8 cellular contexts compared by ENCODE assay signal in the genomic region with DNA sequence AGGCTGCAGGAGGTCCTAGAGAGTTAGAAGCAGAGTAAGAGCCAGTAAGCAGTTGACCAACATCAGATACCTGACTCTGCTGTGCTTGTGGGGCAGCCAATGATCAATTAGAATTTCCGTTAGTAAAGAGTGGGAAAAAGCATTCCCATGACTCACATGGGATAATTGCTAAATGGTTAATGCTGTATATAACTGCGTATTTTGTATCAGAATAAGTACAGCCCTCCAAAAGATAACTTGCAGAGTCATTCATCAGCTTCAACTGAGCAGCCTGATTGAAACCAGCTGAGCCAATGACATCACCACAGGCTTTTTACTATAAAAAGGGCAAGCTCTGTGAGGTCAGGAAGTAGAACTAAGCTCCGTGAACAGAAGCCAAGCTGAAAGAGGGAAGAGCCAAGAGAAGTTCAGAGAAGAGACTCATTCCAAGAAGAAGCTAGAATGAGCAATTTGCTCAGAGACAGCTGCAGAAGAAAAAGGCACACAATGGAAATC.
DNase-seq lines count a peak whose midpoint lies in the region; ATAC-seq lines count a peak whose summit lies in the region.

No MANE protein-coding gene starts in this region.

- peaks cover 8% of the 10 kb centered on the region for H3K36me3 Mint-ChIP-seq in activated naive CD8-positive, alpha-beta T cell treated with anti-CD3 and anti-CD28 coated beads, Interleukin-2, amount 10 ng/mL, durations not matched to agents 7 days and 5 days

- POLR2A ChIA-PET in activated naive CD8-positive, alpha-beta T cell treated with anti-CD3 and anti-CD28 coated beads, Interleukin-2, amount 10 ng/mL, durations not matched to agents 7 days and 5 days (lab: Charles Lee): no interaction called here

- peak overlapping the region; percentile 47 for H3K4me3 Mint-ChIP-seq in activated naive CD8-positive, alpha-beta T cell treated with anti-CD3 and anti-CD28 coated beads, Interleukin-2, amount 10 ng/mL, durations not matched to agents 7 days and 5 days

- no peak overlapping the region for H2AFZ ChIP-seq in ACC112 (ENCODE audit: low read length, unreplicated experiment)

- H3K4me3 ChIP-seq in ACC112 (ENCODE audit: low read depth, low read length): peak overlapping the region; percentile 27; the same call in 1 of the 2 replicates

- no peaks in the 10 kb centered on the region for H3K27me3 ChIP-seq in ACC112 (ENCODE audit: insufficient read depth, low read length)

- H3K27ac Mint-ChIP-seq in activated naive CD8-positive, alpha-beta T cell treated with anti-CD3 and anti-CD28 coated beads, Interleukin-2, amount 10 ng/mL, durations not matched to agents 7 days and 5 days: peak overlapping the region; percentile 49

- H3K27me3 Mint-ChIP-seq in activated naive CD8-positive, alpha-beta T cell treated with anti-CD3 and anti-CD28 coated beads, Interleukin-2, amount 10 ng/mL, durations not matched to agents 7 days and 5 days: no peaks in the 10 kb centered on the region

- peak; percentile 55 for ATAC-seq in GM19043 (IDR thresholded peaks at IDR 0.05; ENCODE audit: low read depth, unreplicated experiment)
- peak; percentile 70 for ATAC-seq in HG03280 (IDR thresholded peaks at IDR 0.05; ENCODE audit: unreplicated experiment)
- ATAC-seq in activated naive CD8-positive, alpha-beta T cell treated with anti-CD3 and anti-CD28 coated beads, Interleukin-2, amount 10 ng/mL, durations not matched to agents 7 days and 5 days (ENCODE audit: low read depth): peak; percentile 50
- no peak for ATAC-seq in HG03108 (IDR thresholded peaks at IDR 0.05; ENCODE audit: unreplicated experiment)

- peaks cover 39% of the 10 kb centered on the region for H3K4me1 ChIP-seq in ACC112 (ENCODE audit: control insufficient read depth, insufficient read depth, low read length, unreplicated experiment)

- H3K36me3 ChIP-seq in ACC112 (ENCODE audit: insufficient read depth, low read length): no peaks in the 10 kb centered on the region

- H3K9me3 Mint-ChIP-seq in activated naive CD8-positive, alpha-beta T cell treated with anti-CD3 and anti-CD28 coated beads, Interleukin-2, amount 10 ng/mL, durations not matched to agents 7 days and 5 days: no peaks in the 10 kb centered on the region

- peaks cover 25% of the 10 kb centered on the region for H3K4me1 Mint-ChIP-seq in activated naive CD8-positive, alpha-beta T cell treated with anti-CD3 and anti-CD28 coated beads, Interleukin-2, amount 10 ng/mL, durations not matched to agents 7 days and 5 days

- no peak for DNase-seq in activated naive CD8-positive, alpha-beta T cell treated with anti-CD3 and anti-CD28 coated beads, Interleukin-2, amount 10 ng/mL, durations not matched to agents 7 days and 5 days
- DNase-seq in lung microvascular endothelial cell (ENCODE audit: low read depth in 2 of 2) (peak; percentile 59 to 91), DMS79 treated with DMSO at 0.1 percent for 48 hours (lab: John Stamatoyannopoulos, UW) (no peak)
- DNase-seq in activated CD8-positive, alpha-beta memory T cell treated with anti-CD3 and anti-CD28 coated beads, Interleukin-2, amount 50 U/mL, for 4 hours: no peak

- peaks cover 56% of the 10 kb centered on the region for H3K79me2 ChIP-seq in ACC112 (ENCODE audit: control insufficient read depth, insufficient read depth, low read length, unreplicated experiment)

- peak overlapping the region; percentile 80 for H3K27ac ChIP-seq in ACC112 (ENCODE audit: low read depth, low read length)

Comparison
In these comparisons a context has a peak if more than half of its experiments do, and no peak if none do; other contexts are left out.
1. DNase-seq: peak in lung microvascular endothelial cell (2 of 2); none in activated naive CD8-positive, alpha-beta T cell treated with anti-CD3 and anti-CD28 coated beads, Interleukin-2, amount 10 ng/mL, durations not matched to agents 7 days and 5 days (single experiment), DMS79 treated with DMSO at 0.1 percent for 48 hours (single experiment) and activated CD8-positive, alpha-beta memory T cell treated with anti-CD3 and anti-CD28 coated beads, Interleukin-2, amount 50 U/mL, for 4 hours (single experiment).